ENCODE assay signal across 34 cellular contexts in the genomic region with DNA sequence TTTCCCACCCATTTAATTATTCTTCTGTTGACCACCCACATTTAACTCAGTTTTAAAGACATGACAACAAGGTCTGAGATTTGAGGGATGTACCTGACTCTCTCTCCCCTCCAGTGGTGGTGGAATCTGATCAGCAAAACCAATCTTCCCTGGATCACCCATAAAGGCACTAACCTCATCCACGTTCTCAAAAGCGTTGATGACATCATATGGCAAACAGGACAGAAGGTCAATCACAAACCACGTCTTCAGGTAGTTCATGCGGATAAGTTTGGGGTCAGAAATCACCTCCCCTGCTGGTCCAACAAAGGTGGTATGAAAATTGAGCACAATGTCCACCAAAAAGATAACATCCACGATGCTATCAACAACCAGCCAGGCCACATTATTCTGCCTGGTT.
A peak's percentile ranks its signal among the peaks of the same experiment; 100 is the strongest.
DNase-seq lines count a peak whose midpoint lies in the region; ATAC-seq, FAIRE-seq and TF ChIP-seq lines count a peak whose summit lies in the region.
"Had no signal": no experiment of that assay in that cellular context is flagged by ENCODE, and none has a peak within 500 bp of the region (broad histone marks: within the 10 kb centered on the region; RNA-seq: fewer than 3 reads in every experiment).

No MANE protein-coding gene starts in this region.

- no peak overlapping the region for H3K9ac ChIP-seq in HepG2 (ENCODE audit: insufficient read depth, low read depth, low read length)
- H3K9ac ChIP-seq: BLaER1; BLaER1 treated with 17β-estradiol and CSF1 and Interleukin-3, amounts not matched to agents 10 nM and 100 nM had no signal

- BruUV-seq in HepG2 (replicated peaks; lab: Mats Ljungman, UMichigan): no TSS peak

- TF ChIP-seq CTCF in HepG2 (CRISPR knock-in tag; IDR thresholded peaks at IDR 0.05) (no peak), right lobe of liver (IDR thresholded peaks at IDR 0.05) (no peak), D721Med (IDR thresholded peaks at IDR 0.05; ENCODE audit: insufficient read depth, missing control alignments) (no peak), HEK293 (tag by site-specific recombination; IDR thresholded peaks at IDR 0.05) (no peak)

- H3K9me3 ChIP-seq in HepG2 (ENCODE audit: low read length) (no peaks in the 10 kb centered on the region), right lobe of liver (no peaks in the 10 kb centered on the region), HEK293 (ENCODE audit: control insufficient read depth, insufficient read depth, low read depth, low read length) (no peaks in the 10 kb centered on the region)
- H3K9me3 ChIP-seq: A549; BE2C; BLaER1; BLaER1 treated with 17β-estradiol and CSF1 and Interleukin-3, amounts not matched to agents 10 nM and 100 nM; Caco-2 had no signal

- peaks cover 34 to 71% of the 10 kb centered on the region in 2 donors for H3K27me3 Mint-ChIP-seq in effector memory CD8-positive, alpha-beta T cell

- H3K4me1 ChIP-seq in HepG2 (ENCODE audit: insufficient read depth, low read length): no peaks in the 10 kb centered on the region
- no peaks in the 10 kb centered on the region for H3K4me1 ChIP-seq in right lobe of liver
- H3K4me1 ChIP-seq in HEK293 (ENCODE audit: control insufficient read depth, insufficient read depth, low read length): no peaks in the 10 kb centered on the region
- H3K4me1 ChIP-seq: BE2C; BLaER1; BLaER1 treated with 17β-estradiol and CSF1 and Interleukin-3, amounts not matched to agents 10 nM and 100 nM; Caco-2 had no signal

- 14% methylated on average over 5 of the region's 5 CpGs for WGBS in HepG2 (ENCODE audit: low lambda C conversion rate)
- 61% methylated on average over 5 of the region's 5 CpGs for WGBS in right lobe of liver (ENCODE audit: insufficient coverage, low coverage, low lambda C conversion rate, missing lambda C conversion rate)

- no peak for TF ChIP-seq RAD21 in HepG2 (CRISPR knock-in tag; IDR thresholded peaks at IDR 0.05)

- POLR2A ChIA-PET in HepG2 (lab: Yijun Ruan, JAX) (no interaction called here), HEK293 (lab: Yijun Ruan, JAX) (no interaction called here)

- no peaks in the 10 kb centered on the region for H4K20me1 ChIP-seq in HepG2 (ENCODE audit: insufficient read depth, low read length)
- H4K20me1 ChIP-seq: BLaER1; BLaER1 treated with 17β-estradiol and CSF1 and Interleukin-3, amounts not matched to agents 10 nM and 100 nM had no signal

- no peaks in the 10 kb centered on the region for H3K79me2 ChIP-seq in HepG2 (ENCODE audit: insufficient read depth, low read length)

- no peak for TF ChIP-seq EP300 in HepG2 (IDR thresholded peaks at IDR 0.05; ENCODE audit: low read depth in 2 of 2, low read length in 2 of 2)
- no peak for TF ChIP-seq EP300 in HepG2 (CRISPR knock-in tag; IDR thresholded peaks at IDR 0.05; ENCODE audit: borderline replicate concordance)

- in situ Hi-C loops in HepG2 (cut with HindIII; ENCODE audit: extremely low pct_ligation_motif_present, low pct_unique_long_range_greater_than_20kb): no loop called here

- no peak overlapping the region for H3K27ac Mint-ChIP-seq in effector memory CD8-positive, alpha-beta T cell
- H3K27ac Mint-ChIP-seq: B cell; CD14-positive monocyte; CD4-positive, alpha-beta memory T cell; CD4-positive, alpha-beta T cell; CD4-positive, CD25-positive, alpha-beta regulatory T cell; CD8-positive, alpha-beta T cell had no signal

- H3K27ac ChIP-seq in HepG2 (ENCODE audit: extremely low read length, insufficient read depth, low read length): no peak overlapping the region
- H3K27ac ChIP-seq in right lobe of liver: no peak overlapping the region
- no peak overlapping the region for H3K27ac ChIP-seq in HEK293 (ENCODE audit: extremely low read depth, low read depth, low read length)
- H3K27ac ChIP-seq: 22Rv1; A549; BLaER1; BLaER1 treated with 17β-estradiol and CSF1 and Interleukin-3, amounts not matched to agents 10 nM and 100 nM; C4-2B had no signal

- intact Hi-C loops in HepG2 (cut with micrococcal nuclease; ENCODE audit: unreplicated experiment): no loop called here
- intact Hi-C loops in right lobe of liver (cut with DNase I): no loop called here

- H3K27me3 ChIP-seq in HepG2 (ENCODE audit: control insufficient read depth in 1 of 2, insufficient read depth in 2 of 2, low read length in 2 of 2) (no peaks in the 10 kb centered on the region), right lobe of liver (no peaks in the 10 kb centered on the region)
- H3K27me3 ChIP-seq: BLaER1; BLaER1 treated with 17β-estradiol and CSF1 and Interleukin-3, amounts not matched to agents 10 nM and 100 nM had no signal

- FAIRE-seq in HepG2 (lab: Jason Lieb, UNC): no peak
- FAIRE-seq in D721Med (lab: Jason Lieb, UNC): peak; percentile 86
- FAIRE-seq: A204.1, A549 had no signal

- H2AFZ ChIP-seq in HepG2 (ENCODE audit: low read length): no peak overlapping the region

- no peak overlapping the region for H3K4me2 ChIP-seq in HepG2 (ENCODE audit: low read depth, low read length)
- H3K4me2 ChIP-seq: A549; BLaER1; BLaER1 treated with 17β-estradiol and CSF1 and Interleukin-3, amounts not matched to agents 10 nM and 100 nM had no signal

- H3K36me3 Mint-ChIP-seq in effector memory CD8-positive, alpha-beta T cell (ENCODE audit: insufficient read depth): no peaks in the 10 kb centered on the region
- H3K36me3 Mint-ChIP-seq: CD14-positive monocyte; CD4-positive, alpha-beta memory T cell; CD4-positive, CD25-positive, alpha-beta regulatory T cell; CD8-positive, alpha-beta T cell had no signal

- DNase-seq in HepG2 (ENCODE audit: low spot score) (no peak), right lobe of liver (no peak), D721Med (ENCODE audit: insufficient read length, low spot score) (no peak)
- no peak for DNase-seq in effector memory CD8-positive, alpha-beta T cell
- DNase-seq: 8988T; ACHN; AML-193; BE2C; C1 segment of cervical spinal cord; Caco-2; Calu3; CD4-positive, alpha-beta memory T cell; CD4-positive, alpha-beta T cell; CD4-positive, CD25-positive, alpha-beta regulatory T cell; CD8-positive, alpha-beta memory T cell; CD8-positive, alpha-beta T cell; COR-L47; DMS 273 treated with DMSO at 0.1 percent for 48 hours; DMS153; DMS53; DMS79; DMS79 treated with DMSO at 0.1 percent for 48 hours; DND-41; EL had no signal

- no peaks in the 10 kb centered on the region for H3K4me1 Mint-ChIP-seq in effector memory CD8-positive, alpha-beta T cell (ENCODE audit: low read depth in 2 of 2)
- H3K4me1 Mint-ChIP-seq: B cell; CD14-positive monocyte; CD4-positive, alpha-beta memory T cell; CD4-positive, CD25-positive, alpha-beta regulatory T cell; CD8-positive, alpha-beta memory T cell had no signal

- ATAC-seq in HepG2 (no peak), right lobe of liver (no peak), HG02970 (IDR thresholded peaks at IDR 0.05; ENCODE audit: low FRiP score, unreplicated experiment) (no peak)
- ATAC-seq in effector memory CD8-positive, alpha-beta T cell (replicated peaks): no peak
- ATAC-seq: A549; CD8-positive, alpha-beta T cell had no signal

- H3K4me3 Mint-ChIP-seq in effector memory CD8-positive, alpha-beta T cell: no peak overlapping the region
- H3K4me3 Mint-ChIP-seq: B cell; CD14-positive monocyte; CD4-positive, alpha-beta memory T cell; CD4-positive, alpha-beta T cell; CD4-positive, CD25-positive, alpha-beta regulatory T cell; CD8-positive, alpha-beta memory T cell; CD8-positive, alpha-beta T cell had no signal

- H3K4me3 ChIP-seq in HepG2 (replicated peaks in 1 of 3; ENCODE audit: insufficient read depth in 1 of 3, low read depth in 2 of 3, low read length in 3 of 3): no peak overlapping the region
- H3K4me3 ChIP-seq in right lobe of liver: no peak overlapping the region
- no peak overlapping the region for H3K4me3 ChIP-seq in HEK293 (ENCODE audit: low read depth, low read length)
- H3K4me3 ChIP-seq: A549; BLaER1; BLaER1 treated with 17β-estradiol and CSF1 and Interleukin-3, amounts not matched to agents 10 nM and 100 nM had no signal

- TF ChIP-seq POLR2A in HepG2 (IDR thresholded peaks at IDR 0.05; ENCODE audit: insufficient read depth in 1 of 2, low read depth in 2 of 2, low read length in 2 of 2) (no peak), right lobe of liver (IDR thresholded peaks at IDR 0.05) (no peak)

- H3K36me3 ChIP-seq in HepG2 (replicated peaks in 1 of 2; ENCODE audit: control insufficient read depth in 1 of 2, insufficient read depth in 2 of 2, low read length in 2 of 2) (no peaks in the 10 kb centered on the region), right lobe of liver (no peaks in the 10 kb centered on the region), HEK293 (ENCODE audit: control insufficient read depth in 2 of 2, insufficient read depth in 1 of 2, low read length in 2 of 2) (no peaks in the 10 kb centered on the region)
- H3K36me3 ChIP-seq: BE2C; BLaER1; BLaER1 treated with 17β-estradiol and CSF1 and Interleukin-3, amounts not matched to agents 10 nM and 100 nM had no signal

- CTCF ChIA-PET in HepG2 (lab: Yijun Ruan, JAX; ENCODE audit: low intra/inter-chr PET ratio, low total read pairs): no interaction called here
- CTCF ChIA-PET in HEK293 (lab: Yijun Ruan, JAX): no interaction called here

- H3K9me3 Mint-ChIP-seq in effector memory CD8-positive, alpha-beta T cell: no peaks in the 10 kb centered on the region
- H3K9me3 Mint-ChIP-seq: CD4-positive, alpha-beta T cell; CD8-positive, alpha-beta T cell had no signal

TF ChIP-seq in HepG2, 621 proteins besides CTCF, POLR2A, EP300 and RAD21 (continues in another document):
- TF ChIP-seq KMT2B (CRISPR knock-in tag; IDR thresholded peaks at IDR 0.05): no peak
- TF ChIP-seq CREB1 (IDR thresholded peaks at IDR 0.05): peak; percentile 60
- TF ChIP-seq CREB1 (CRISPR knock-in tag; IDR thresholded peaks at IDR 0.05): no peak
- TF ChIP-seq ATF7 (IDR thresholded peaks at IDR 0.05): peak; percentile 88
- TF ChIP-seq ATF7 (CRISPR knock-in tag; IDR thresholded peaks at IDR 0.05): no peak

TF ChIP-seq in HEK293, 187 proteins besides CTCF, POLR2A, EP300 and RAD21:
- TF ChIP-seq GFI1B (tag by site-specific recombination; IDR thresholded peaks at IDR 0.05): no peak
- TF ChIP-seq, protein P1, sequence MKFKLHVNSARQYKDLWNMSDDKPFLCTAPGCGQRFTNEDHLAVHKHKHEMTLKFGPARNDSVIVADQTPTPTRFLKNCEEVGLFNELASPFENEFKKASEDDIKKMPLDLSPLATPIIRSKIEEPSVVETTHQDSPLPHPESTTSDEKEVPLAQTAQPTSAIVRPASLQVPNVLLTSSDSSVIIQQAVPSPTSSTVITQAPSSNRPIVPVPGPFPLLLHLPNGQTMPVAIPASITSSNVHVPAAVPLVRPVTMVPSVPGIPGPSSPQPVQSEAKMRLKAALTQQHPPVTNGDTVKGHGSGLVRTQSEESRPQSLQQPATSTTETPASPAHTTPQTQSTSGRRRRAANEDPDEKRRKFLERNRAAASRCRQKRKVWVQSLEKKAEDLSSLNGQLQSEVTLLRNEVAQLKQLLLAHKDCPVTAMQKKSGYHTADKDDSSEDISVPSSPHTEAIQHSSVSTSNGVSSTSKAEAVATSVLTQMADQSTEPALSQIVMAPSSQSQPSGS (tag by site-specific recombination; IDR thresholded peaks at IDR 0.05; ENCODE audit: low read depth): 0 out of 2 replicates have a peak, but pooled peaks have one; percentile 33
TF ChIP-seq in HEK293: peak in this region for 1.
